ENCODE assay signal across 14 cellular contexts in the genomic region with DNA sequence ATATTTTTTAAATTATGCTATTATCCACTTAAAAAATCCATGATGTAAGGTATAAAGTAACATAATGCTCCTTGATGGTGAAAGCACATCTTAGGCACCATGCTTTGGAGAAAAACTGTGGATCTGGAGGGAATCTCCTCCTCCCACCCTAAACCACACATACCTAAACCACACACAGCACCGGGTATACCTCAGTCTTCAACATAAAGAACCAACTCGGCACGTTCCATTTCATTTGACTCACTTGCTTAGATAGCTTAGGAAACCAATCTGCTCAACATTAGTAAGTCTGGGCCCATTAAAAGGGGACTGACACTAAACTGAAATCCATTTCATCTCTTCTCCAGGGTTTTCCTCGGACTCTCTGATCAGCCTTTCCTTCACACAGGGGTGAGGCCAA.
DNase-seq lines count a peak whose midpoint lies in the region; ATAC-seq lines count a peak whose summit lies in the region.
"Had no signal": no experiment of that assay in that cellular context is flagged by ENCODE, and none has a peak within 500 bp of the region (broad histone marks: within the 10 kb centered on the region; RNA-seq: fewer than 3 reads in every experiment).

No MANE protein-coding gene starts in this region.

- POLR2A ChIA-PET in activated CD4-positive, alpha-beta T cell treated with anti-CD3 and anti-CD28 coated beads, Interleukin-2, amount 10 ng/mL, durations not matched to agents 7 days and 5 days (lab: Charles Lee): interaction anchor here (0.7 kb wide), 1 partner anchor 23 kb away, joined by 11 read pairs; no protein-coding TSS in a partner anchor

- H3K27ac Mint-ChIP-seq in activated CD4-positive, alpha-beta T cell treated with anti-CD3 and anti-CD28 coated beads, Interleukin-2, amount 10 ng/mL, durations not matched to agents 7 days and 5 days: peak overlapping the region; percentile 68
- no peak overlapping the region for H3K27ac Mint-ChIP-seq in stimulated activated naive CD8-positive, alpha-beta T cell treated with anti-CD3 and anti-CD28 coated beads, Interleukin-15, Interleukin-2, amounts not matched to agents 100 ng/mL and 50 ng/mL, for 24 hours
- H3K27ac Mint-ChIP-seq in activated naive CD8-positive, alpha-beta T cell treated with anti-CD3 and anti-CD28 coated beads, Interleukin-2, amount 50 U/mL, for 24 hours: no peak overlapping the region

- no peak for DNase-seq in activated CD4-positive, alpha-beta T cell treated with anti-CD3 and anti-CD28 coated beads, Interleukin-2, amount 10 ng/mL, durations not matched to agents 7 days and 5 days
- DNase-seq in activated CD4-positive, alpha-beta T cell treated with anti-CD3 and anti-CD28 coated beads for 1 hour: no peak
- DNase-seq in stimulated activated naive CD8-positive, alpha-beta T cell treated with anti-CD3 and anti-CD28 coated beads, Interleukin-15, Interleukin-2, amounts not matched to agents 100 U/mL and 50 U/mL, for 24 hours: no peak
- no peak for DNase-seq in activated naive CD8-positive, alpha-beta T cell treated with anti-CD3 and anti-CD28 coated beads, Interleukin-2, amount 50 U/mL, for 24 hours
- DNase-seq in GDM1 (lab: John Stamatoyannopoulos, UW) (no peak), epidermal melanocyte (ENCODE audit: insufficient read length, low spot score) (no peak)
- no peak for DNase-seq in NK-92 treated with Interleukin-12 subunit alpha and Interleukin-12 subunit beta, amount 100 ng/mL, for 24 hours (lab: John Stamatoyannopoulos, UW)
- DNase-seq: DMS 273 treated with DMSO at 0.1 percent for 48 hours, NCI-H1436 treated with DMSO at 0.1 percent for 48 hours, NCI-H2029 treated with DMSO at 0.1 percent for 48 hours, NCI-H748 treated with DMSO at 0.1 percent for 48 hours, RPMI8226 had no signal

- CTCF ChIA-PET in activated CD4-positive, alpha-beta T cell treated with anti-CD3 and anti-CD28 coated beads, Interleukin-2, amount 10 ng/mL, durations not matched to agents 7 days and 5 days (lab: Charles Lee): interaction anchor here (0.7 to 1.6 kb wide), 4 partner anchors 8 to 481 kb away, joined by 3 to 4 read pairs (median 3); no protein-coding TSS in a partner anchor

- no peak overlapping the region for H3K4me3 Mint-ChIP-seq in activated CD4-positive, alpha-beta T cell treated with anti-CD3 and anti-CD28 coated beads, Interleukin-2, amount 10 ng/mL, durations not matched to agents 7 days and 5 days
- H3K4me3 Mint-ChIP-seq in stimulated activated naive CD8-positive, alpha-beta T cell treated with anti-CD3 and anti-CD28 coated beads, Interleukin-15, Interleukin-2, amounts not matched to agents 100 ng/mL and 50 ng/mL, for 24 hours: peak overlapping the region; percentile 0
- no peak overlapping the region for H3K4me3 Mint-ChIP-seq in activated naive CD8-positive, alpha-beta T cell treated with anti-CD3 and anti-CD28 coated beads, Interleukin-2, amount 50 U/mL, for 24 hours

- peaks cover 67% of the 10 kb centered on the region for H3K4me1 Mint-ChIP-seq in activated CD4-positive, alpha-beta T cell treated with anti-CD3 and anti-CD28 coated beads, Interleukin-2, amount 10 ng/mL, durations not matched to agents 7 days and 5 days
- peaks cover 56% of the 10 kb centered on the region for H3K4me1 Mint-ChIP-seq in stimulated activated naive CD8-positive, alpha-beta T cell treated with anti-CD3 and anti-CD28 coated beads, Interleukin-15, Interleukin-2, amounts not matched to agents 100 ng/mL and 50 ng/mL, for 24 hours (ENCODE audit: low read depth)
- H3K4me1 Mint-ChIP-seq in activated naive CD8-positive, alpha-beta T cell treated with anti-CD3 and anti-CD28 coated beads, Interleukin-2, amount 50 U/mL, for 24 hours: peaks cover 49% of the 10 kb centered on the region

- ATAC-seq in stimulated activated naive CD8-positive, alpha-beta T cell treated with anti-CD3 and anti-CD28 coated beads, Interleukin-15, Interleukin-2, amounts not matched to agents 100 U/mL and 50 U/mL, for 24 hours: no peak
- ATAC-seq in activated naive CD8-positive, alpha-beta T cell treated with anti-CD3 and anti-CD28 coated beads, Interleukin-2, amount 50 U/mL, for 24 hours: peak; percentile 55
- ATAC-seq: HepG2 had no signal

- peaks cover 23% of the 10 kb centered on the region for H3K9me3 Mint-ChIP-seq in activated CD4-positive, alpha-beta T cell treated with anti-CD3 and anti-CD28 coated beads, Interleukin-2, amount 10 ng/mL, durations not matched to agents 7 days and 5 days
- H3K9me3 Mint-ChIP-seq in stimulated activated naive CD8-positive, alpha-beta T cell treated with anti-CD3 and anti-CD28 coated beads, Interleukin-15, Interleukin-2, amounts not matched to agents 100 ng/mL and 50 ng/mL, for 24 hours: no peaks in the 10 kb centered on the region
- no peaks in the 10 kb centered on the region for H3K9me3 Mint-ChIP-seq in activated naive CD8-positive, alpha-beta T cell treated with anti-CD3 and anti-CD28 coated beads, Interleukin-2, amount 50 U/mL, for 24 hours

- peaks cover 77% of the 10 kb centered on the region for H3K36me3 Mint-ChIP-seq in activated CD4-positive, alpha-beta T cell treated with anti-CD3 and anti-CD28 coated beads, Interleukin-2, amount 10 ng/mL, durations not matched to agents 7 days and 5 days (ENCODE audit: low read depth)
- H3K36me3 Mint-ChIP-seq in stimulated activated naive CD8-positive, alpha-beta T cell treated with anti-CD3 and anti-CD28 coated beads, Interleukin-15, Interleukin-2, amounts not matched to agents 100 ng/mL and 50 ng/mL, for 24 hours (ENCODE audit: low read depth): no peaks in the 10 kb centered on the region
- H3K36me3 Mint-ChIP-seq in activated naive CD8-positive, alpha-beta T cell treated with anti-CD3 and anti-CD28 coated beads, Interleukin-2, amount 50 U/mL, for 24 hours (ENCODE audit: low read depth): no peaks in the 10 kb centered on the region

- no peaks in the 10 kb centered on the region for H3K27me3 Mint-ChIP-seq in activated CD4-positive, alpha-beta T cell treated with anti-CD3 and anti-CD28 coated beads, Interleukin-2, amount 10 ng/mL, durations not matched to agents 7 days and 5 days
- no peaks in the 10 kb centered on the region for H3K27me3 Mint-ChIP-seq in stimulated activated naive CD8-positive, alpha-beta T cell treated with anti-CD3 and anti-CD28 coated beads, Interleukin-15, Interleukin-2, amounts not matched to agents 100 ng/mL and 50 ng/mL, for 24 hours
- H3K27me3 Mint-ChIP-seq in activated naive CD8-positive, alpha-beta T cell treated with anti-CD3 and anti-CD28 coated beads, Interleukin-2, amount 50 U/mL, for 24 hours: no peaks in the 10 kb centered on the region
